In genomic region chr10:125061557-125062243, GRCh38 we compare ENCODE assay signal across 8 cellular contexts.
A peak's percentile ranks its signal among the peaks of the same experiment; 100 is the strongest.
DNase-seq lines count a peak whose midpoint lies in the region; ATAC-seq and TF ChIP-seq lines count a peak whose summit lies in the region.

No MANE protein-coding gene starts in this region.

- TF ChIP-seq POLR2A in heart left ventricle (IDR thresholded peaks at IDR 0.05) (no peak), uterus (IDR thresholded peaks at IDR 0.05) (no peak)

- H3K27ac Mint-ChIP-seq in WTC11, result peak overlapping the region; percentile 88
- peak overlapping the region; percentile 94 for H3K27ac Mint-ChIP-seq in mesothelial cell of epicardium

- H3K4me1 Mint-ChIP-seq in WTC11, result peaks cover 93% of the 10 kb centered on the region
- peaks cover 88% of the 10 kb centered on the region for H3K4me1 Mint-ChIP-seq in mesothelial cell of epicardium

- H3K36me3 ChIP-seq in heart left ventricle, result no peaks in the 10 kb centered on the region
- H3K36me3 ChIP-seq in uterus, result no peaks in the 10 kb centered on the region

- no peak for ATAC-seq in heart left ventricle
- ATAC-seq in left ventricle myocardium superior, result no peak
- peak; percentile 8; the same call in 1 of the 2 replicates for ATAC-seq in WTC11

- WGBS in heart left ventricle, 4 donors, result 51 to 63% (median 55%) methylated on average over 17 to 21 of the region's 21 CpGs

- H3K27me3 Mint-ChIP-seq in WTC11 (ENCODE audit: low read depth), result no peaks in the 10 kb centered on the region
- H3K27me3 Mint-ChIP-seq in mesothelial cell of epicardium (ENCODE audit: low read depth), result no peaks in the 10 kb centered on the region

- CTCF ChIA-PET in WTC11 (lab: Charles Lee), result interaction anchor here (0.5 to 5.2 kb wide), 29 partner anchors 8 to 1069 kb away, joined by 3 to 74 read pairs (median 4); no protein-coding TSS in a partner anchor

- no peak for DNase-seq in heart left ventricle
- DNase-seq in left ventricle myocardium superior, result no peak
- no peak for DNase-seq in WTC11 (ENCODE audit: low spot score)
- no peak for DNase-seq in mesothelial cell of epicardium (ENCODE audit: low spot score in 2 of 2, unreplicated experiment in 2 of 2)
- DNase-seq in uterus, result no peak
- DNase-seq in NCI-H146 treated with DMSO at 0.1 percent for 48 hours (lab: John Stamatoyannopoulos, UW; ENCODE audit: unreplicated experiment), result no peak
- DNase-seq in activated CD8-positive, alpha-beta memory T cell treated with anti-CD3 and anti-CD28 coated beads, Interleukin-2, amount 50 U/mL, for 48 hours, result no peak
- no peak for DNase-seq in NK-92 (lab: John Stamatoyannopoulos, UW; ENCODE audit: unreplicated experiment)

- intact Hi-C loops in heart left ventricle (cut with DNase I), result loop anchor here in 8 of 10 donors (1.0 to 10.0 kb wide), 11 partner anchors 61 to 147 kb away; partner anchors contain the start of gene CTBP2 (in 1 of the 8)
- intact Hi-C loops in left ventricle myocardium superior (cut with micrococcal nuclease), result loop anchor here (10.0 kb wide), 1 partner anchor 67 kb away; no protein-coding TSS in a partner anchor
- intact Hi-C loops in uterus (cut with DNase I; ENCODE audit: low total_unique reads), result no loop called here

- H3K9me3 ChIP-seq in heart left ventricle, result no peaks in the 10 kb centered on the region
- no peaks in the 10 kb centered on the region for H3K9me3 ChIP-seq in uterus

- H3K27me3 ChIP-seq in heart left ventricle, result no peaks in the 10 kb centered on the region
- no peaks in the 10 kb centered on the region for H3K27me3 ChIP-seq in uterus

- H3K27ac ChIP-seq in heart left ventricle (peak overlapping the region; percentile 2 to 90 (median 70)), uterus (peak overlapping the region; percentile 91 to 99)

- H3K36me3 Mint-ChIP-seq in WTC11 (peaks cover 30% of the 10 kb centered on the region), mesothelial cell of epicardium (peaks cover 14% of the 10 kb centered on the region)

- peaks cover 26 to 100% (median 96%) of the 10 kb centered on the region in 12 donors for H3K4me1 ChIP-seq in heart left ventricle
- H3K4me1 ChIP-seq in uterus, result peaks cover 44 to 59% of the 10 kb centered on the region in 2 donors

- POLR2A ChIA-PET in WTC11 (lab: Charles Lee), result interaction anchor here (0.6 kb wide), 1 partner anchor 13 kb away, joined by 3 read pairs; no protein-coding TSS in a partner anchor

- no peak overlapping the region for H3K4me3 Mint-ChIP-seq in WTC11
- H3K4me3 Mint-ChIP-seq in mesothelial cell of epicardium, result no peak overlapping the region

- TF ChIP-seq CTCF in heart left ventricle (IDR thresholded peaks at IDR 0.05), result no peak
- TF ChIP-seq CTCF in WTC11 (IDR thresholded peaks at IDR 0.05), result no peak
- TF ChIP-seq CTCF in mesothelial cell of epicardium (IDR thresholded peaks at IDR 0.05; ENCODE audit: unreplicated experiment), result no peak
- no peak for TF ChIP-seq CTCF in uterus (IDR thresholded peaks at IDR 0.05)

- H3K9me3 Mint-ChIP-seq in WTC11 (no peaks in the 10 kb centered on the region), mesothelial cell of epicardium (no peaks in the 10 kb centered on the region)

- H3K4me3 ChIP-seq in heart left ventricle (peak overlapping the region in 6 of 12 donors; percentile 12 to 33 (median 22)), uterus (no peak overlapping the region)

TF ChIP-seq in WTC11, 78 proteins besides CTCF, POLR2A, EP300 and RAD21:
- TF ChIP-seq TEAD1 (CRISPR knock-in tag; IDR thresholded peaks at IDR 0.05) (no peak), NFYB (CRISPR knock-in tag; conservative IDR thresholded peaks at IDR 0.05; ENCODE audit: low read depth) (no peak), OVOL2 (CRISPR knock-in tag; IDR thresholded peaks at IDR 0.05; ENCODE audit: borderline replicate concordance) (no peak), GTF2I (CRISPR knock-in tag; conservative IDR thresholded peaks at IDR 0.05) (no peak), NFATC4 (CRISPR knock-in tag; IDR thresholded peaks at IDR 0.05) (no peak), CREM (CRISPR knock-in tag; IDR thresholded peaks at IDR 0.05) (no peak)
